ENCODE assay signal across 8 cellular contexts in the genomic region with DNA sequence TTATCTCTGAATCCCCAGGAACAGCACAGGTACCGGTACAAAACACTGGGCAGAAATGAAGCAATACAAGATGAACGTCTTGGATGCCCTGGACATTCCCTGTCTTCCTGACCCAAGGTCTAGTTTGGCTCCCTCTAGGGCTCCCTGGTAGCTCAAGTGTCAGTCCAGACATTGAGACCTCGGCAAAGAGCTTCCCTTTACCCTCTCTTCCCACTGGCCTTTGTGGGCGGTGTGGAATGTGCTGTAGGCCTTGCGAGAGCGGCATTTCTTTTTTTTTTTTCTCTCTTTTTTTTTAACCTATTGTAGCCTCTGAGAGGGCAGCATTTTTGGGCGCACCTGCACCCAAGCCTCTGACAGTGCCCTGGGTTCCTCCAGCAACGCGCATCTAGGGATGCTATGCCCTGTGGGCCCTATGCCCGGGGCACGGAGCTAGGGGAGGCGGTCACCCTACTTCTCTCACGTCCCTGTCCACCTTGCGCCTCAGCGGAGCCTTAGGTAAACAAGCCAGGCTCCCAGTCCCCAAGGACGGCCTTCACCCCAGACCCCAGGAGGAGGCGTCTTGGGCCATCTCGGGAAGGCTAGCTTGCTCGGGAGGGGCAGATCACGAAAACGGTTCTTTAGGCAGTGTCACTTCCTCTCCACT. TPM values are rescaled to one million over a fixed set of nuclear protein-coding genes. Genes with fewer than 3 reads are reported as not detected.
DNase-seq lines count a peak whose midpoint lies in the region; ATAC-seq, FAIRE-seq and TF ChIP-seq lines count a peak whose summit lies in the region.

No MANE protein-coding gene starts in this region.

- H3K27ac ChIP-seq in K562 (ENCODE audit: extremely low read depth, low read depth, low read length) (peak overlapping the region; percentile 97), HepG2 (ENCODE audit: extremely low read length, insufficient read depth, low read length) (peak overlapping the region; percentile 99), transverse colon (peak overlapping the region; percentile 98 to 100 (median 99))

- 55% methylated on average over 19 of the region's 21 CpGs for WGBS in K562 (ENCODE audit: insufficient coverage, low coverage, missing lambda C conversion rate)
- WGBS in HepG2 (ENCODE audit: low lambda C conversion rate) = under 1% methylated on average over 21 of the region's 21 CpGs
- 39 to 44% methylated on average over 5 to 21 of the region's 21 CpGs for WGBS in transverse colon (ENCODE audit: low coverage in 1 of 2), 2 donors

- CTCF ChIA-PET in K562 (lab: Yijun Ruan, JAX; ENCODE audit: low intra/inter-chr PET ratio) (no interaction called here), HepG2 (lab: Yijun Ruan, JAX; ENCODE audit: low intra/inter-chr PET ratio, low total read pairs) (interaction anchor here (0.7 kb wide), 1 partner anchor 19 kb away, joined by 3 read pairs; no protein-coding TSS in a partner anchor)

- DNase-seq in AG20443 (ENCODE audit: low spot score) = peak; percentile 46
- DNase-seq in K562 (ENCODE audit: extremely low read depth in 1 of 4, low spot score in 3 of 4) = peak in 1 of 4 experiments; percentile 34
- DNase-seq in HepG2 (ENCODE audit: low spot score) = peak; percentile 61
- DNase-seq in transverse colon = no peak
- no peak for DNase-seq in GM10266 (ENCODE audit: extremely low spot score)
- no peak for DNase-seq in stimulated activated CD4-positive, alpha-beta T cell treated with anti-CD3 and anti-CD28 coated beads, Interleukin-4, amount 100 ng/mL, for 24 hours

- TF ChIP-seq RAD21 in K562 (CRISPR knock-in tag; conservative IDR thresholded peaks at IDR 0.05 in 1 of 2, IDR thresholded peaks at IDR 0.05 in 1 of 2) = no peak
- TF ChIP-seq RAD21 in HepG2 (CRISPR knock-in tag; IDR thresholded peaks at IDR 0.05) = no peak; the same call in 1 of the 2 replicates

- TF ChIP-seq CTCF in K562 (IDR thresholded peaks at IDR 0.05 in 2 of 3, conservative IDR thresholded peaks at IDR 0.05 in 1 of 3; ENCODE audit: insufficient read depth in 2 of 3, low read depth in 1 of 3, low read length in 3 of 3) = 0 out of 6 replicates have a peak, but pooled peaks of 1 of the 3 experiments have one; percentile 5
- peak; percentile 40; the same call in 1 of the 2 replicates for TF ChIP-seq CTCF in HepG2 (CRISPR knock-in tag; IDR thresholded peaks at IDR 0.05)
- no peak for TF ChIP-seq CTCF in transverse colon (IDR thresholded peaks at IDR 0.05)
- no peak for TF ChIP-seq CTCF in GM10266 (IDR thresholded peaks at IDR 0.05; ENCODE audit: control insufficient read depth, insufficient read depth, low read depth, missing control alignments)

- in situ Hi-C loops in K562 (cut with MboI) = no loop called here
- in situ Hi-C loops in HepG2 (cut with HindIII; ENCODE audit: extremely low pct_ligation_motif_present, low pct_unique_long_range_greater_than_20kb) = loop anchor here (10.0 kb wide), 2 partner anchors 151 to 251 kb away; a partner anchor contains a TSS
- in situ Hi-C loops in transverse colon (cut with MboI; ENCODE audit: low pct_ligation_motif_present in 1 of 4, low pct_unique_long_range_greater_than_20kb in 1 of 4, low sequenced_read_pairs in 3 of 4) = loop anchor here in 1 of 4 donors (25.0 kb wide), 1 partner anchor 153 kb away; a partner anchor contains a TSS

- H3K9me3 ChIP-seq in K562 (replicated peaks; ENCODE audit: control insufficient read depth, insufficient read depth, low read depth, low read length) (no peaks in the 10 kb centered on the region), HepG2 (ENCODE audit: low read length) (no peaks in the 10 kb centered on the region), transverse colon (no peaks in the 10 kb centered on the region)

- H4K20me1 ChIP-seq in K562 (replicated peaks; ENCODE audit: control insufficient read depth, insufficient read depth, low read length) (no peaks in the 10 kb centered on the region), HepG2 (ENCODE audit: insufficient read depth, low read length) (peaks cover 22% of the 10 kb centered on the region)

- TSS peak; percentile 82 for BruUV-seq in K562 (replicated peaks; lab: Mats Ljungman, UMichigan)
- TSS peak; percentile 86 for BruUV-seq in HepG2 (replicated peaks; lab: Mats Ljungman, UMichigan)

- H3K36me3 ChIP-seq in K562 (ENCODE audit: control insufficient read depth, insufficient read depth, low read length) = peaks cover 4% of the 10 kb centered on the region
- H3K36me3 ChIP-seq in HepG2 (replicated peaks in 1 of 2; ENCODE audit: control insufficient read depth in 1 of 2, insufficient read depth in 2 of 2, low read length in 2 of 2) = no peaks in the 10 kb centered on the region; a peak in 1 of 5 replicates
- no peaks in the 10 kb centered on the region for H3K36me3 ChIP-seq in transverse colon

- H3K4me2 ChIP-seq in K562 (ENCODE audit: insufficient read depth, low read length) (peak overlapping the region; percentile 98), HepG2 (ENCODE audit: low read depth, low read length) (peak overlapping the region; percentile 98)

- FAIRE-seq in K562 (lab: Jason Lieb, UNC) (no peak), HepG2 (lab: Jason Lieb, UNC) (no peak)

- ATAC-seq in HG03159 (IDR thresholded peaks at IDR 0.05; ENCODE audit: unreplicated experiment) (peak; percentile 11), K562 (no peak), HepG2 (peak; percentile 17), HG03045 (IDR thresholded peaks at IDR 0.05; ENCODE audit: unreplicated experiment) (no peak)

- H3K4me3 ChIP-seq in K562 = no peak overlapping the region
- peak overlapping the region; percentile 35 to 96 (median 90) for H3K4me3 ChIP-seq in HepG2 (replicated peaks in 1 of 3; ENCODE audit: insufficient read depth in 1 of 3, low read depth in 2 of 3, low read length in 3 of 3)
- peak overlapping the region in 3 of 4 donors; percentile 76 to 96 (median 90) for H3K4me3 ChIP-seq in transverse colon

- H2AFZ ChIP-seq in K562 (ENCODE audit: low read depth, low read length) (peak overlapping the region; percentile 96), HepG2 (ENCODE audit: low read length) (no peak overlapping the region)

- POLR2A ChIA-PET in K562 (lab: Yijun Ruan, JAX) (interaction anchor here (0.6 to 4.0 kb wide), 10 partner anchors 10 to 1320 kb away, joined by 3 to 33 read pairs (median 3); a partner anchor contains a TSS), HepG2 (lab: Yijun Ruan, JAX) (interaction anchor here (0.6 to 4.3 kb wide), 39 partner anchors 9 to 416 kb away, joined by 3 to 100 read pairs (median 5); a partner anchor contains a TSS)

- peaks cover 50 to 51% of the 10 kb centered on the region in 2 experiments for H3K4me1 ChIP-seq in K562 (replicated peaks in 1 of 2; ENCODE audit: control insufficient read depth in 2 of 2, insufficient read depth in 2 of 2, low read length in 2 of 2)
- H3K4me1 ChIP-seq in HepG2 (ENCODE audit: insufficient read depth, low read length) = peaks cover 67% of the 10 kb centered on the region
- peaks cover 32 to 72% (median 51%) of the 10 kb centered on the region in 4 donors for H3K4me1 ChIP-seq in transverse colon

- no peaks in the 10 kb centered on the region for H3K9me1 ChIP-seq in K562 (ENCODE audit: control insufficient read depth, insufficient read depth, low read length)

- H3K27me3 ChIP-seq in K562 (ENCODE audit: control insufficient read depth in 2 of 2, insufficient read depth in 2 of 2, low read length in 2 of 2) = no peaks in the 10 kb centered on the region
- no peaks in the 10 kb centered on the region; a peak in 1 of 5 replicates for H3K27me3 ChIP-seq in HepG2 (ENCODE audit: control insufficient read depth in 1 of 2, insufficient read depth in 2 of 2, low read length in 2 of 2)
- H3K27me3 ChIP-seq in transverse colon = no peaks in the 10 kb centered on the region

- TF ChIP-seq EP300 in K562 (IDR thresholded peaks at IDR 0.05; ENCODE audit: low read length) (no peak), HepG2 (IDR thresholded peaks at IDR 0.05; ENCODE audit: low read depth in 2 of 2, low read length in 2 of 2) (0 out of 4 replicates have a peak, but pooled peaks of 1 of the 2 experiments have one; percentile 11), HepG2 (CRISPR knock-in tag; IDR thresholded peaks at IDR 0.05; ENCODE audit: borderline replicate concordance) (no peak), transverse colon (IDR thresholded peaks at IDR 0.05; ENCODE audit: low read depth) (no peak)

- intact Hi-C loops in K562 (cut with micrococcal nuclease) = no loop called here
- intact Hi-C loops in HepG2 (cut with micrococcal nuclease; ENCODE audit: unreplicated experiment) = loop anchor here (10.0 kb wide), 1 partner anchor 1059 kb away; a partner anchor contains a TSS
- intact Hi-C loops in transverse colon (cut with DNase I; ENCODE audit: low total_unique reads) = loop anchor here (10.0 kb wide), 1 partner anchor 151 kb away; a partner anchor contains a TSS

- H3K9ac ChIP-seq in K562 (ENCODE audit: insufficient read depth in 1 of 2, low read depth in 2 of 2, low read length in 2 of 2) (peak overlapping the region; percentile 97 to 98), HepG2 (ENCODE audit: insufficient read depth, low read depth, low read length) (peak overlapping the region; percentile 99)

- H3K79me2 ChIP-seq in K562 (ENCODE audit: control insufficient read depth, insufficient read depth, low read length) = peaks cover 41% of the 10 kb centered on the region
- H3K79me2 ChIP-seq in HepG2 (ENCODE audit: insufficient read depth, low read length) = peaks cover 33% of the 10 kb centered on the region

- TF ChIP-seq POLR2A in K562 (conservative IDR thresholded peaks at IDR 0.05) (no peak), HepG2 (IDR thresholded peaks at IDR 0.05; ENCODE audit: insufficient read depth in 1 of 2, low read depth in 2 of 2, low read length in 2 of 2) (no peak), transverse colon (IDR thresholded peaks at IDR 0.05) (no peak)

RNA-seq across cellular contexts. Expression of a gene that starts 1.2 kb away (rescaled TPM):
- 152 and 242 TPM in 2 replicates for total RNA-seq in K562 (2011; cell fraction: chromatin; rRNA removed; ENCODE audit: low replicate concordance)
- 77.9 and 81.3 TPM in 2 replicates for total RNA-seq in K562 (2011; cell fraction: nucleolus; rRNA removed)
- 116 and 142 TPM in 2 replicates for total RNA-seq in K562 (2011; cell fraction: nucleoplasm; rRNA removed)
- 58.1 and 61.4 TPM in 2 replicates for total RNA-seq in K562 (2014; rRNA removed)
- total RNA-seq in K562 (2014; rRNA removed; fragmentation: Illumina TruSeq; extraction: Trizol) = 56.9 and 65.9 TPM in 2 replicates
- total RNA-seq in K562 (2015; rRNA removed; fragmentation: Illumina TruSeq; extraction: Trizol) = 56.8 and 59.4 TPM in 2 replicates
- 86.7 and 98.4 TPM in 2 replicates for total RNA-seq in K562 (2021)
- 70.7 and 96.9 TPM in 2 replicates for polyA plus RNA-seq in K562 (2011; rRNA removed)
- 71.3 and 73.3 TPM in 2 replicates for polyA plus RNA-seq in K562 (2011; cell fraction: cytosol; rRNA removed)
- 58.7 and 63.9 TPM in 2 replicates for polyA plus RNA-seq in K562 (2011; cell fraction: nucleus; rRNA removed)
- polyA plus RNA-seq in K562 (2012) = 31.9 and 42.7 TPM in 2 replicates
- 55.3 and 63.6 TPM in 2 replicates for polyA plus RNA-seq in K562 (2014; fragmentation: Illumina TruSeq; extraction: Trizol)
- 10 to 100 TPM; 15.7 to 19.1 TPM for polyA plus RNA-seq in K562 (2014; fragmentation: Nextera tagmentation; extraction: Ambion mirVana)
- polyA plus RNA-seq in K562 (2014; rRNA removed) = 47.3 and 54.8 TPM in 2 replicates
- polyA minus RNA-seq in K562 (2011; rRNA and poly(A)+ RNA removed) = 214 and 224 TPM in 2 replicates
- polyA minus RNA-seq in K562 (2011; cell fraction: cytosol; rRNA and poly(A)+ RNA removed) = 65.3 and 93.0 TPM in 2 replicates
- polyA minus RNA-seq in K562 (2011; cell fraction: nucleus; rRNA and poly(A)+ RNA removed) = 63.7 and 91.3 TPM in 2 replicates
- total RNA-seq in HepG2 (2016; rRNA removed; fragmentation: Illumina TruSeq; extraction: Trizol) = 52.6 and 63.2 TPM in 2 replicates
- 234 and 265 TPM in 2 replicates for total RNA-seq in HepG2 (2016; cell fraction: cytosol; rRNA removed; fragmentation: Illumina TruSeq; extraction: Trizol; ENCODE audit: low read depth)
- 54.0 and 61.4 TPM in 2 replicates for total RNA-seq in HepG2 (2016; cell fraction: insoluble cytoplasmic fraction; rRNA removed; fragmentation: Illumina TruSeq; extraction: Trizol)
- 183 and 209 TPM in 2 replicates for total RNA-seq in HepG2 (2016; cell fraction: membrane; rRNA removed; fragmentation: Illumina TruSeq; extraction: Trizol)
- 42.9 and 44.2 TPM in 2 replicates for total RNA-seq in HepG2 (2016; cell fraction: nucleus; rRNA removed; fragmentation: Illumina TruSeq; extraction: Trizol)
- 52.7 and 62.7 TPM in 2 replicates for polyA plus RNA-seq in HepG2 (2011; rRNA removed)
- 38.3 and 51.2 TPM in 2 replicates for polyA plus RNA-seq in HepG2 (2011; cell fraction: cytosol; rRNA removed)
- polyA plus RNA-seq in HepG2 (2011; cell fraction: nucleus; rRNA removed) = 32.5 and 33.2 TPM in 2 replicates
- 30.6 and 32.4 TPM in 2 replicates for polyA plus RNA-seq in HepG2 (2012)
- 2.5 and 2.8 TPM in 2 replicates for polyA plus RNA-seq in HepG2 (2016; cell fraction: cytosol; fragmentation: Illumina TruSeq; extraction: Trizol; ENCODE audit: low read depth)
- 63.1 and 64.9 TPM in 2 replicates for polyA plus RNA-seq in HepG2 (2016; cell fraction: insoluble cytoplasmic fraction; fragmentation: Illumina TruSeq; extraction: Trizol; ENCODE audit: low read depth)
- polyA plus RNA-seq in HepG2 (2016; cell fraction: membrane; fragmentation: Illumina TruSeq; extraction: Trizol; ENCODE audit: low read depth) = 17.1 and 17.3 TPM in 2 replicates
- polyA plus RNA-seq in HepG2 (2016; cell fraction: nucleus; fragmentation: Illumina TruSeq; extraction: Trizol; ENCODE audit: insufficient read depth, low read depth) = 38.6 and 39.5 TPM in 2 replicates
- polyA minus RNA-seq in HepG2 (2011; rRNA and poly(A)+ RNA removed; ENCODE audit: low replicate concordance) = 81.5 and 261 TPM in 2 replicates
- polyA minus RNA-seq in HepG2 (2011; cell fraction: cytosol; rRNA and poly(A)+ RNA removed) = 107 and 129 TPM in 2 replicates
- polyA minus RNA-seq in HepG2 (2011; cell fraction: nucleus; rRNA and poly(A)+ RNA removed) = 109 and 138 TPM in 2 replicates
- 100 to 1,000 TPM in 1 of 4 donors, 10 to 100 TPM in 3; 27.5 to 107 (median 41.6) TPM for total RNA-seq in transverse colon

Comparison
In these comparisons a context has a peak if more than half of its experiments do, and no peak if none do; other contexts are left out.
1. DNase-seq: peak in AG20443 (single experiment) and HepG2 (single experiment); none in transverse colon (single experiment), GM10266 (single experiment) and stimulated activated CD4-positive, alpha-beta T cell treated with anti-CD3 and anti-CD28 coated beads, Interleukin-4, amount 100 ng/mL, for 24 hours (single experiment).
2. ATAC-seq: peak in HG03159 (single experiment) and HepG2 (single experiment); none in K562 (single experiment) and HG03045 (single experiment).
3. Peak in every context shown above with its lines, with median percentiles within 50 percentile points of each other: H3K27ac ChIP-seq.